ENCODE assay signal across 31 cellular contexts in the genomic region with DNA sequence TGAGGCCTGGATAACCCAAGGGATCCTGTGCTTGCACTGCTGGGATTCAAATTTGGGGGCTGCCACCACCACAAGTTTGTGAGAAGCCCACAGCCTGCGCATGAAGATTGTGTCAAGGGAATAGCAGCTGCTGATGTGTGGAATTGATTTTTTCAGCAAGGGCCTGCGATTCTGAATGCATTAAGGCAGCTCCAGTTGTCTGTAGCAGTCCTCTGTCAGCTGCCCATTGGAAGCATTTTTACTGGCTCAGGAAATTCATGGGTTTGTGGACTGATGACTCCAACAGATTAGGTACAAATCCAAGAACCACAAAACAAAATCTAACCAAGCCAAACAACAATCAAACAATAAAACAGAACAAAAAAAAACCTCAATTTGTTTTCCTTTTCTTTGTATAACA. TPM values are rescaled to one million over a fixed set of nuclear protein-coding genes. Genes with fewer than 3 reads are reported as not detected.
DNase-seq lines count a peak whose midpoint lies in the region; ATAC-seq, FAIRE-seq and TF ChIP-seq lines count a peak whose summit lies in the region.
"Had no signal": no experiment of that assay in that cellular context is flagged by ENCODE, and none has a peak within 500 bp of the region (broad histone marks: within the 10 kb centered on the region; RNA-seq: fewer than 3 reads in every experiment).

No MANE protein-coding gene starts in this region.

- no peak overlapping the region for H3K4me3 Mint-ChIP-seq in progenitor cell of endocrine pancreas (ENCODE audit: low read depth)
- H3K4me3 Mint-ChIP-seq: activated CD4-positive, alpha-beta memory T cell treated with anti-CD3 and anti-CD28 coated beads, Interleukin-2, amount 10 ng/mL, durations not matched to agents 7 days and 5 days; activated naive CD4-positive, alpha-beta T cell treated with anti-CD3 and anti-CD28 coated beads, Interleukin-2, amount 10 ng/mL, durations not matched to agents 7 days and 5 days; B cell; memory B cell; stimulated activated effector memory CD8-positive, alpha-beta T cell treated with anti-CD3 and anti-CD28 coated beads, Interleukin-12 subunit alpha, Interleukin-12 subunit beta, amount 100 ng/mL, for 72 hours; T-helper 1 cell treated with Interleukin-12 subunit alpha and Interleukin-12 subunit beta and Interleukin-4 antibody, amounts not matched to agents 30 μg/mL and 1 μg/mL, for 36 hours had no signal

- FAIRE-seq in islet of Langerhans (lab: Jason Lieb, UNC): peak; percentile 86
- FAIRE-seq: A549, G401.6, H54 had no signal

- peaks cover 12% of the 10 kb centered on the region for H3K36me3 Mint-ChIP-seq in progenitor cell of endocrine pancreas (ENCODE audit: insufficient read depth)
- H3K36me3 Mint-ChIP-seq: activated naive CD4-positive, alpha-beta T cell treated with anti-CD3 and anti-CD28 coated beads, Interleukin-2, amount 10 ng/mL, durations not matched to agents 7 days and 5 days; stimulated activated effector memory CD8-positive, alpha-beta T cell treated with anti-CD3 and anti-CD28 coated beads, Interleukin-12 subunit alpha, Interleukin-12 subunit beta, amount 100 ng/mL, for 72 hours had no signal

- H3K9me3 ChIP-seq in right atrium auricular region: peaks cover 0 to 17% of the 10 kb centered on the region in 2 donors
- peaks cover 9% of the 10 kb centered on the region for H3K9me3 ChIP-seq in hepatocyte (ENCODE audit: low read depth)
- no peaks in the 10 kb centered on the region for H3K9me3 ChIP-seq in colonic mucosa
- H3K9me3 ChIP-seq: vagina had no signal

- no peak overlapping the region for H3K4me2 ChIP-seq in hepatocyte
- H3K4me2 ChIP-seq: A549 had no signal

- peaks cover 3% of the 10 kb centered on the region for H3K27me3 Mint-ChIP-seq in progenitor cell of endocrine pancreas
- H3K27me3 Mint-ChIP-seq: B cell, memory B cell, naive B cell had no signal

- H3K79me2 ChIP-seq in hepatocyte: no peaks in the 10 kb centered on the region

- H3K27ac ChIP-seq in right atrium auricular region (peak overlapping the region; percentile 53 to 65), hepatocyte (no peak overlapping the region), colonic mucosa (no peak overlapping the region)
- H3K27ac ChIP-seq: A549, brain microvascular endothelial cell, vagina had no signal

- no peak overlapping the region for H2AFZ ChIP-seq in hepatocyte

- intact Hi-C loops in cardiac septum (cut with DNase I): no loop called here
- intact Hi-C loops in colonic mucosa (cut with DNase I): no loop called here

- WGBS in hepatocyte (ENCODE audit: low lambda C conversion rate, missing lambda C conversion rate): 82% methylated on average over 2 of the region's 2 CpGs

- H3K9ac ChIP-seq in colonic mucosa (ENCODE audit: low read depth in 2 of 2, low read length in 2 of 2): no peak overlapping the region

- peaks cover 20% of the 10 kb centered on the region for H3K4me1 Mint-ChIP-seq in progenitor cell of endocrine pancreas (ENCODE audit: low read depth)
- H3K4me1 Mint-ChIP-seq: activated CD4-positive, alpha-beta memory T cell treated with anti-CD3 and anti-CD28 coated beads, Interleukin-2, amount 10 ng/mL, durations not matched to agents 7 days and 5 days; activated naive CD4-positive, alpha-beta T cell treated with anti-CD3 and anti-CD28 coated beads, Interleukin-2, amount 10 ng/mL, durations not matched to agents 7 days and 5 days; B cell; memory B cell; naive B cell; stimulated activated effector memory CD8-positive, alpha-beta T cell treated with anti-CD3 and anti-CD28 coated beads, Interleukin-12 subunit alpha, Interleukin-12 subunit beta, amount 100 ng/mL, for 72 hours had no signal

- DNase-seq in right atrium auricular region (ENCODE audit: low spot score) (no peak), cardiac septum (ENCODE audit: low spot score) (no peak), progenitor cell of endocrine pancreas (ENCODE audit: low spot score, unreplicated experiment) (no peak), hepatocyte (ENCODE audit: low spot score) (no peak), ureter (ENCODE audit: low spot score) (no peak), colonic mucosa (no peak)
- DNase-seq: activated CD4-positive, alpha-beta memory T cell treated with anti-CD3 and anti-CD28 coated beads, Interleukin-2, amount 10 ng/mL, durations not matched to agents 7 days and 5 days; activated CD4-positive, CD25-positive, alpha-beta regulatory T cell treated with anti-CD3 and anti-CD28 coated beads, Interleukin-2, amount 50 U/mL, for 72 hours; activated CD8-positive, alpha-beta memory T cell treated with anti-CD3 and anti-CD28 coated beads, Interleukin-2, amount 50 U/mL, for 48 hours; activated naive CD4-positive, alpha-beta T cell treated with anti-CD3 and anti-CD28 coated beads, Interleukin-2, amount 10 ng/mL, durations not matched to agents 7 days and 5 days; brain microvascular endothelial cell; COR-L47; DMS53; effector CD4-positive, alpha-beta T cell; KBM-7; MM.1S; naive B cell; NCI-H1417; NCI-H2029 treated with DMSO at 0.1 percent for 48 hours; NCI-H345; stimulated activated CD4-positive, alpha-beta T cell treated with anti-CD3 and anti-CD28 coated beads, Interleukin-4, amount 100 ng/mL, for 24 hours had no signal

- H4K20me1 ChIP-seq in hepatocyte (ENCODE audit: insufficient read depth, poor library complexity, severe bottlenecking): no peaks in the 10 kb centered on the region

- peaks cover 19% of the 10 kb centered on the region for H3K9me3 Mint-ChIP-seq in progenitor cell of endocrine pancreas (ENCODE audit: low read depth)

- H3K27me3 ChIP-seq in right atrium auricular region (no peaks in the 10 kb centered on the region), hepatocyte (no peaks in the 10 kb centered on the region), colonic mucosa (no peaks in the 10 kb centered on the region)
- H3K27me3 ChIP-seq: brain microvascular endothelial cell, vagina had no signal

- H3K27ac Mint-ChIP-seq in progenitor cell of endocrine pancreas: peak overlapping the region; percentile 21
- H3K27ac Mint-ChIP-seq: activated CD4-positive, alpha-beta memory T cell treated with anti-CD3 and anti-CD28 coated beads, Interleukin-2, amount 10 ng/mL, durations not matched to agents 7 days and 5 days; activated naive CD4-positive, alpha-beta T cell treated with anti-CD3 and anti-CD28 coated beads, Interleukin-2, amount 10 ng/mL, durations not matched to agents 7 days and 5 days; B cell; memory B cell; stimulated activated effector memory CD8-positive, alpha-beta T cell treated with anti-CD3 and anti-CD28 coated beads, Interleukin-12 subunit alpha, Interleukin-12 subunit beta, amount 100 ng/mL, for 72 hours; T-helper 1 cell treated with Interleukin-12 subunit alpha and Interleukin-12 subunit beta and Interleukin-4 antibody, amounts not matched to agents 30 μg/mL and 1 μg/mL, for 36 hours had no signal

- no peak overlapping the region for H3K4me3 ChIP-seq in right atrium auricular region
- no peak overlapping the region for H3K4me3 ChIP-seq in hepatocyte
- H3K4me3 ChIP-seq in colonic mucosa: no peak overlapping the region
- H3K4me3 ChIP-seq: A549, vagina had no signal

- TF ChIP-seq CTCF in right atrium auricular region (IDR thresholded peaks at IDR 0.05) (no peak), progenitor cell of endocrine pancreas (IDR thresholded peaks at IDR 0.05; ENCODE audit: unreplicated experiment) (no peak), hepatocyte (IDR thresholded peaks at IDR 0.05; ENCODE audit: poor library complexity) (no peak), colonic mucosa (IDR thresholded peaks at IDR 0.05) (no peak)

- ATAC-seq in HG03280 (IDR thresholded peaks at IDR 0.05; ENCODE audit: unreplicated experiment): no peak
- ATAC-seq: A549; stimulated activated effector memory CD8-positive, alpha-beta T cell treated with anti-CD3 and anti-CD28 coated beads, Interleukin-12 subunit alpha, Interleukin-12 subunit beta, amount 100 ng/mL, for 72 hours had no signal

- H3K9me2 ChIP-seq in hepatocyte (replicated peaks; ENCODE audit: insufficient read depth): no peaks in the 10 kb centered on the region

- no peaks in the 10 kb centered on the region for H3K36me3 ChIP-seq in right atrium auricular region
- no peaks in the 10 kb centered on the region for H3K36me3 ChIP-seq in hepatocyte (replicated peaks; ENCODE audit: insufficient read depth, low read depth)
- no peaks in the 10 kb centered on the region for H3K36me3 ChIP-seq in colonic mucosa
- H3K36me3 ChIP-seq: brain microvascular endothelial cell, vagina had no signal

- H3K4me1 ChIP-seq in right atrium auricular region (peaks cover 0 to 35% of the 10 kb centered on the region in 2 donors), hepatocyte (ENCODE audit: insufficient read depth) (peaks cover 12% of the 10 kb centered on the region), colonic mucosa (no peaks in the 10 kb centered on the region)
- H3K4me1 ChIP-seq: A549, vagina had no signal

RNA-seq across cellular contexts. Expression of a gene that starts 14.0 kb away (rescaled TPM):
- total RNA-seq in right atrium auricular region: 10 to 100 TPM; 16.7 to 35.8 TPM
- total RNA-seq in cardiac septum: 46.8 TPM
- 95.3 and 101 TPM in 2 replicates for total RNA-seq in progenitor cell of endocrine pancreas
- total RNA-seq in hepatocyte: 21.6 and 32.5 TPM in 2 replicates
- polyA plus RNA-seq in hepatocyte: 23.8 and 25.8 TPM in 2 replicates
- total RNA-seq in ureter: 11.5 TPM
- total RNA-seq in colonic mucosa: 10 to 100 TPM; 11.7 to 18.5 TPM

RNA-seq across cellular contexts. Expression of a gene that starts 18.2 kb away (rescaled TPM):
- 100 to 1,000 TPM in 1 of 2 donors, 10 to 100 TPM in 1; 95.2 to 101 TPM for total RNA-seq in right atrium auricular region
- total RNA-seq in cardiac septum: 84.5 TPM
- 19.9 and 21.8 TPM in 2 replicates for total RNA-seq in progenitor cell of endocrine pancreas
- 21.4 and 26.2 TPM in 2 replicates for total RNA-seq in hepatocyte
- polyA plus RNA-seq in hepatocyte: 20.8 and 24.4 TPM in 2 replicates
- total RNA-seq in ureter: 28.8 TPM
- total RNA-seq in colonic mucosa: 10 to 100 TPM; 22.1 to 34.1 TPM

Comparison
In these comparisons a context has a peak if more than half of its experiments do, and no peak if none do; other contexts are left out.
1. H3K27ac ChIP-seq: peak in right atrium auricular region (2 of 2); none in hepatocyte (single experiment) and colonic mucosa (single experiment).